ENCODE assay signal across 8 cellular contexts in genomic region chr19:58228584-58229254, GRCh38. TPM values are rescaled to one million over a fixed set of nuclear protein-coding genes. Genes with fewer than 3 reads are reported as not detected.
DNase-seq lines count a peak whose midpoint lies in the region; ATAC-seq and TF ChIP-seq lines count a peak whose summit lies in the region.

Gene ZNF544 (plus strand): TSS chr19:58228914. CDS start chr19:58244024, 15,110 bp downstream.

- DNase-seq in CD8-positive, alpha-beta T cell, result peak in 6 of 7 experiments; percentile 35 to 78 (median 53)
- peak; percentile 71 for DNase-seq in HT1080 (ENCODE audit: low read depth)
- peak; percentile 91 for DNase-seq in OCI-M1 (lab: John Stamatoyannopoulos, UW)
- DNase-seq in activated T-helper 1 cell treated with anti-CD3 and anti-CD28 coated beads, Interleukin-2, amount 50 U/mL, for 16 hours (ENCODE audit: low read depth in 1 of 2, low spot score in 1 of 2), result peak; percentile 9 to 13
- peak; percentile 67 for DNase-seq in fibroblast of mammary gland (ENCODE audit: low read depth)
- DNase-seq in natural killer cell, result peak; percentile 43
- peak; percentile 69 for DNase-seq in stimulated activated naive B cell treated with anti-CD40 and anti-IgM and Interleukin-4, amounts not matched to agents 10 μg/mL and 1 μg/mL and 100 μg/mL, for 72 hours

- peak within 1 kb of the TSS; percentile 37 for H3K27ac ChIP-seq in CD8-positive, alpha-beta T cell (ENCODE audit: low read depth, low read length)

- no peaks in the 10 kb centered on the region for H3K27me3 Mint-ChIP-seq in CD8-positive, alpha-beta T cell (ENCODE audit: low read depth)
- H3K27me3 Mint-ChIP-seq in natural killer cell (ENCODE audit: low read depth in 2 of 2), result no peaks in the 10 kb centered on the region
- H3K27me3 Mint-ChIP-seq in stimulated activated naive B cell treated with anti-CD40 and anti-IgM and Interleukin-4, amounts not matched to agents 10 μg/mL and 1 μg/mL and 100 μg/mL, for 72 hours, result no peaks in the 10 kb centered on the region

- peak within 1 kb of the TSS; percentile 72 for H3K4me3 ChIP-seq in CD8-positive, alpha-beta T cell (ENCODE audit: low read depth, low read length)
- H3K4me3 ChIP-seq in fibroblast of mammary gland (ENCODE audit: control insufficient read depth, low read depth, low read length), result peak within 1 kb of the TSS; percentile 77

- H3K27me3 ChIP-seq in CD8-positive, alpha-beta T cell (ENCODE audit: insufficient read depth, low read length), result no peaks in the 10 kb centered on the region

- H3K9me3 Mint-ChIP-seq in CD8-positive, alpha-beta T cell, result peaks cover 30% of the 10 kb centered on the region
- peaks cover 0 to 5% of the 10 kb centered on the region in 2 donors for H3K9me3 Mint-ChIP-seq in natural killer cell
- H3K9me3 Mint-ChIP-seq in stimulated activated naive B cell treated with anti-CD40 and anti-IgM and Interleukin-4, amounts not matched to agents 10 μg/mL and 1 μg/mL and 100 μg/mL, for 72 hours, result peaks cover 17 to 19% of the 10 kb centered on the region in 2 donors

- H3K4me3 Mint-ChIP-seq in CD8-positive, alpha-beta T cell, result peak within 1 kb of the TSS; percentile 93
- peak within 1 kb of the TSS; percentile 97 for H3K4me3 Mint-ChIP-seq in natural killer cell
- H3K4me3 Mint-ChIP-seq in stimulated activated naive B cell treated with anti-CD40 and anti-IgM and Interleukin-4, amounts not matched to agents 10 μg/mL and 1 μg/mL and 100 μg/mL, for 72 hours, result peak within 1 kb of the TSS; percentile 93 to 95

- peaks cover 12% of the 10 kb centered on the region for H3K36me3 ChIP-seq in CD8-positive, alpha-beta T cell (ENCODE audit: insufficient read depth, low read length)

- peak within 1 kb of the TSS; percentile 85 for H3K27ac Mint-ChIP-seq in CD8-positive, alpha-beta T cell
- H3K27ac Mint-ChIP-seq in natural killer cell, result peak within 1 kb of the TSS; percentile 85 to 91
- H3K27ac Mint-ChIP-seq in stimulated activated naive B cell treated with anti-CD40 and anti-IgM and Interleukin-4, amounts not matched to agents 10 μg/mL and 1 μg/mL and 100 μg/mL, for 72 hours, result peak within 1 kb of the TSS; percentile 97

- peaks cover 13% of the 10 kb centered on the region for H3K4me1 ChIP-seq in CD8-positive, alpha-beta T cell (ENCODE audit: insufficient read depth, low read length)

- peaks cover 34% of the 10 kb centered on the region for H3K4me1 Mint-ChIP-seq in CD8-positive, alpha-beta T cell (ENCODE audit: low read depth)
- peaks cover 29 to 43% of the 10 kb centered on the region in 2 donors for H3K4me1 Mint-ChIP-seq in natural killer cell
- peaks cover 20 to 28% of the 10 kb centered on the region in 2 donors for H3K4me1 Mint-ChIP-seq in stimulated activated naive B cell treated with anti-CD40 and anti-IgM and Interleukin-4, amounts not matched to agents 10 μg/mL and 1 μg/mL and 100 μg/mL, for 72 hours

- ATAC-seq in CD8-positive, alpha-beta T cell, result peak; percentile 71
- ATAC-seq in GM19438 (IDR thresholded peaks at IDR 0.05; ENCODE audit: low read depth, unreplicated experiment) (peak; percentile 87), natural killer cell (peak; percentile 75 to 82 (median 78))
- ATAC-seq in stimulated activated naive B cell treated with anti-CD40 and anti-IgM and Interleukin-4, amounts not matched to agents 10 μg/mL and 1 μg/mL and 100 μg/mL, for 72 hours (replicated peaks), result peak; percentile 92 to 93

- intact Hi-C loops in CD8-positive, alpha-beta T cell (cut with DNase I, micrococcal nuclease), result loop anchor here (2.0 kb wide), 2 partner anchors 50 to 76 kb away; partner anchors contain the start of genes ERVK3-1 (in 1 of the 2) and ZNF8 (in 1 of the 2)
- intact Hi-C loops in natural killer cell (cut with micrococcal nuclease), result no loop called here

- H3K36me3 Mint-ChIP-seq in CD8-positive, alpha-beta T cell, result peaks cover 57% of the 10 kb centered on the region
- H3K36me3 Mint-ChIP-seq in natural killer cell, result peaks cover 15% of the 10 kb centered on the region
- peaks cover 45 to 49% of the 10 kb centered on the region in 2 donors for H3K36me3 Mint-ChIP-seq in stimulated activated naive B cell treated with anti-CD40 and anti-IgM and Interleukin-4, amounts not matched to agents 10 μg/mL and 1 μg/mL and 100 μg/mL, for 72 hours

- POLR2A ChIA-PET in CD8-positive, alpha-beta T cell (lab: Charles Lee), result interaction anchor here (0.6 to 1.0 kb wide), 4 partner anchors 43 to 363 kb away, joined by 3 to 5 read pairs (median 4); partner anchors contain the start of gene ZNF274

- TF ChIP-seq CTCF in CD8-positive, alpha-beta T cell (IDR thresholded peaks at IDR 0.05), result no peak
- TF ChIP-seq CTCF in fibroblast of mammary gland (conservative IDR thresholded peaks at IDR 0.05; ENCODE audit: control insufficient read depth, insufficient read depth, low read depth, low read length) (no peak), natural killer cell (IDR thresholded peaks at IDR 0.05) (no peak)

- H3K9me3 ChIP-seq in CD8-positive, alpha-beta T cell (ENCODE audit: low read length), result peaks cover 5% of the 10 kb centered on the region

- CTCF ChIA-PET in CD8-positive, alpha-beta T cell (lab: Charles Lee), result interaction anchor here (0.6 to 1.8 kb wide), 5 partner anchors 55 to 861 kb away, joined by 3 to 5 read pairs (median 3); no protein-coding TSS in a partner anchor

RNA-seq across cellular contexts. Expression of gene ZNF544, which starts in this region (rescaled TPM):
- total RNA-seq in CD8-positive, alpha-beta T cell, result 10 to 100 TPM in 1 of 2 experiments, 1 to 10 TPM in 1; 9.5 to 12.5 TPM
- 36.6 and 62.3 TPM in 2 replicates for total RNA-seq in HT1080 (2014; rRNA removed; shearing (Covaris generic))
- 22.5 and 24.4 TPM in 2 replicates for polyA plus RNA-seq in HT1080 (2015; cell fraction: cytosol; rRNA removed)
- 21.6 and 28.4 TPM in 2 replicates for polyA plus RNA-seq in HT1080 (2015; cell fraction: nucleus; rRNA removed)
- total RNA-seq in natural killer cell, result 10 to 100 TPM; 21.9 to 31.5 (median 21.9) TPM

Comparison
In these comparisons a context has a peak if more than half of its experiments do, and no peak if none do; other contexts are left out.
1. Peak in every context shown above with its lines: DNase-seq, ATAC-seq, H3K4me3 ChIP-seq and H3K27ac ChIP-seq.
2. DNase-seq: peak in every context shown above with its lines; median percentile 91 in OCI-M1; 71 in HT1080; 69 in stimulated activated naive B cell treated with anti-CD40 and anti-IgM and Interleukin-4, amounts not matched to agents 10 μg/mL and 1 μg/mL and 100 μg/mL, for 72 hours; 67 in fibroblast of mammary gland; 53 in CD8-positive, alpha-beta T cell; 43 in natural killer cell; 11 in activated T-helper 1 cell treated with anti-CD3 and anti-CD28 coated beads, Interleukin-2, amount 50 U/mL, for 16 hours.